In the genomic region with DNA sequence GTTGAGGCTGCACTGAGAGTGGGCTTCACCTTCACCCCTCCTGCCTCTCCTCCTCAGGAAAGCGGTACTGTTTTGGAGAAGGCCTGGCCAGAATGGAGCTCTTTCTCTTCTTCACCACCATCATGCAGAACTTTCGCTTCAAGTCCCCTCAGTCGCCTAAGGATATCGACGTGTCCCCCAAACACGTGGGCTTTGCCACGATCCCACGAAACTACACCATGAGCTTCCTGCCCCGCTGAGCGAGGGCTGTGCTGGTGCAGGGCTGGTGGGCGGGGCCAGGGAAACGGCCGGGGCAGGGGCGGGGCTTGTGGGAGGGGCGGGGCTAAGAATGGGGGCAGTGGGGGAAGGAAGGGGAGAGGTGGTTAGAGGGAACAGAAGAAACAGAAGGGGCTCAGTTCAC, we compare ENCODE assay signal across 2 cellular contexts.
A peak's percentile ranks its signal among the peaks of the same experiment; 100 is the strongest.
TF ChIP-seq lines count a peak whose summit lies in the region.

No MANE protein-coding gene starts in this region.

TF ChIP-seq in H1, 55 proteins besides CTCF, POLR2A, EP300 and RAD21:
- TF ChIP-seq TCF12 (IDR thresholded peaks at IDR 0.05; ENCODE audit: low read depth, low read length) (no peak), BACH1 (IDR thresholded peaks at IDR 0.05; ENCODE audit: low read length) (no peak)
- TF ChIP-seq, protein P1, sequence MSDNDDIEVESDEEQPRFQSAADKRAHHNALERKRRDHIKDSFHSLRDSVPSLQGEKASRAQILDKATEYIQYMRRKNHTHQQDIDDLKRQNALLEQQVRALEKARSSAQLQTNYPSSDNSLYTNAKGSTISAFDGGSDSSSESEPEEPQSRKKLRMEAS (IDR thresholded peaks at IDR 0.05), result 0 out of 2 replicates have a peak, but pooled peaks have one; percentile 15
TF ChIP-seq in H1: peak in this region for 1.

TF ChIP-seq in GM12891, 5 proteins besides CTCF, POLR2A, EP300 and RAD21:
- TF ChIP-seq PAX5 (IDR thresholded peaks at IDR 0.05; ENCODE audit: insufficient read depth, low read length, severe bottlenecking) (no peak), POU2F2 (IDR thresholded peaks at IDR 0.05; ENCODE audit: low read depth, low read length) (no peak), SPI1 (IDR thresholded peaks at IDR 0.05; ENCODE audit: low read depth, low read length) (no peak), POLR2AphosphoS5 (IDR thresholded peaks at IDR 0.05; ENCODE audit: low read depth, low read length) (no peak), TAF1 (IDR thresholded peaks at IDR 0.05; ENCODE audit: low read depth, low read length) (no peak)
